Comparison of ENCODE assay signal across 16 cellular contexts in the genomic region with DNA sequence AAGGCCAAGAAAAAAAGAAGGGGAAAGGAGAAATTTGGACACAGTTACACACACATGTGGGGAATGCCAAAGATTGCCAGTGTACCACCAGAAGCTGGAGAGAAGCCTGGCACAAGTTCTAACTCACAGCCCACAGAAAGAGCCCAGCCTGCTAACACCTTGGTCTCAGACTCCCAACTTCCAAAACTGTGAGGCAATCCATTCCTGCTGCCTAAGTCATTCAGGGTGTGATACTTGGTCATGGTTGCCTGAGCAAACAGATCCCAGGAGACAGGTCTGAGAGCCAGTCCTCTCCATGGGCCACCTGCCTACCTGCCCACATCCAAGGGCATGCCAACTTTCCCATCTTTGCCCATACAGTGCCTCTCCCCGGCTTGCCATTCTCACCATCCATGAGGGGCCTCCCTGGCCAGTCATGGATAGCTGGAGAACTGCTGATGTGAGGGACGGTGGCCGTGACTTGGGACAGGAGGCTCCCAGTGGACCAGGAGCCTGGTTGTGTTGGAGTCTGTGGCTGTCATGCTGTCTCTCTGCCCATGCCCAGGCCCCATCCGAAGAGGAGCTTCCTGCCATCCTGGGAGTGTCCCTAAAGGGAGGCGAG.
DNase-seq lines count a peak whose midpoint lies in the region; ATAC-seq, FAIRE-seq and TF ChIP-seq lines count a peak whose summit lies in the region.
"Had no signal": no experiment of that assay in that cellular context is flagged by ENCODE, and none has a peak within 500 bp of the region (broad histone marks: within the 10 kb centered on the region; RNA-seq: fewer than 3 reads in every experiment).

No MANE protein-coding gene starts in this region.

- no peak overlapping the region for H3K27ac ChIP-seq in GM23248
- no peak overlapping the region for H3K27ac ChIP-seq in kidney (ENCODE audit: low read depth in 2 of 2, low read length in 2 of 2)
- H3K27ac ChIP-seq: dorsolateral prefrontal cortex, parathyroid adenoma had no signal

- no peak overlapping the region for H2AFZ ChIP-seq in GM23248
- H2AFZ ChIP-seq: parathyroid adenoma had no signal

- in situ Hi-C loops in GM23248 (cut with MboI) = no loop called here

- no peak overlapping the region for H3K4me2 ChIP-seq in GM23248 (ENCODE audit: unreplicated experiment)

- H3K4me1 ChIP-seq in GM23248 (ENCODE audit: insufficient read depth) (no peaks in the 10 kb centered on the region), kidney (ENCODE audit: control insufficient read depth in 1 of 2, insufficient read depth in 1 of 2, low read depth in 1 of 2, low read length in 2 of 2) (no peaks in the 10 kb centered on the region)
- H3K4me1 ChIP-seq: parathyroid adenoma had no signal

- FAIRE-seq in kidney (lab: Jason Lieb, UNC) = no peak

- peak; percentile 9 for DNase-seq in AG20443 (ENCODE audit: low spot score)
- peak; percentile 23 for DNase-seq in GM23248
- peak; percentile 13 for DNase-seq in amniotic epithelial cell (ENCODE audit: low read depth)
- DNase-seq in kidney = peak; percentile 65
- DNase-seq in NCI-H1417 treated with DMSO at 0.1 percent for 48 hours (lab: John Stamatoyannopoulos, UW) = no peak
- DNase-seq in occipital lobe (lab: John Stamatoyannopoulos, UW) = no peak
- DNase-seq in HUDEP-2 (lab: John Stamatoyannopoulos, UW; ENCODE audit: unreplicated experiment in 76 of 76) = no peak
- DNase-seq: activated CD4-positive, alpha-beta T cell treated with anti-CD3 and anti-CD28 coated beads, Interleukin-2, amount 10 ng/mL, durations not matched to agents 24 days and 14 days; foreskin fibroblast; immature natural killer cell; IMR-90; NCI-H1048; stimulated activated CD4-positive, alpha-beta T cell treated with anti-CD3 and anti-CD28 coated beads, Interleukin-15, amount 100 ng/mL, for 24 hours had no signal

- H3K27me3 ChIP-seq in GM23248 (replicated peaks; ENCODE audit: insufficient read depth) = peaks cover 13% of the 10 kb centered on the region; the same call in 1 of the 2 replicates

- H3F3A ChIP-seq in GM23248 (ENCODE audit: insufficient read depth) = no peaks in the 10 kb centered on the region

- TF ChIP-seq CTCF in kidney (IDR thresholded peaks at IDR 0.05; ENCODE audit: borderline replicate concordance, extremely low read depth, insufficient read depth) = no peak

- WGBS in GM23248 (ENCODE audit: low coverage in 1 of 2, low lambda C conversion rate in 2 of 2, missing lambda C conversion rate in 2 of 2), 2 experiments = 52 to 56% methylated on average over 5 of the region's 5 CpGs

- no peaks in the 10 kb centered on the region for H3K9me3 ChIP-seq in GM23248 (ENCODE audit: low read depth)
- peaks cover 0 to 4% of the 10 kb centered on the region in 2 donors for H3K9me3 ChIP-seq in kidney (ENCODE audit: control insufficient read depth in 1 of 2, low read length in 2 of 2)

- H3K36me3 ChIP-seq in GM23248 (ENCODE audit: low read depth) (no peaks in the 10 kb centered on the region), kidney (ENCODE audit: control insufficient read depth in 1 of 2, insufficient read depth in 2 of 2, low read length in 2 of 2) (no peaks in the 10 kb centered on the region)

- no peaks in the 10 kb centered on the region for H3K9me2 ChIP-seq in GM23248 (ENCODE audit: insufficient read depth)

- H3K9ac ChIP-seq in GM23248 (no peak overlapping the region), kidney (ENCODE audit: low read length in 2 of 2) (no peak overlapping the region)
- H3K9ac ChIP-seq: parathyroid adenoma had no signal

- no peaks in the 10 kb centered on the region for H3K79me2 ChIP-seq in GM23248 (ENCODE audit: insufficient read depth)
- H3K79me2 ChIP-seq: parathyroid adenoma had no signal

- intact Hi-C loops in kidney (cut with DNase I) = no loop called here

- ATAC-seq in HG02642 (IDR thresholded peaks at IDR 0.05; ENCODE audit: poor library complexity, unreplicated experiment) = no peak

- no peak overlapping the region for H3K4me3 ChIP-seq in GM23248
- H3K4me3 ChIP-seq in kidney (ENCODE audit: low read length in 2 of 2) = no peak overlapping the region
- H3K4me3 ChIP-seq: dorsolateral prefrontal cortex had no signal

- no peaks in the 10 kb centered on the region for H4K20me1 ChIP-seq in GM23248 (ENCODE audit: insufficient read depth)

Comparison
In these comparisons a context has a peak if more than half of its experiments do, and no peak if none do; other contexts are left out.
1. DNase-seq: peak in AG20443 (single experiment), GM23248 (single experiment), amniotic epithelial cell (single experiment) and kidney (single experiment); none in NCI-H1417 treated with DMSO at 0.1 percent for 48 hours (single experiment), occipital lobe (single experiment) and HUDEP-2 (0 of 76).